Comparison of ENCODE assay signal across 10 cellular contexts in the genomic region with DNA sequence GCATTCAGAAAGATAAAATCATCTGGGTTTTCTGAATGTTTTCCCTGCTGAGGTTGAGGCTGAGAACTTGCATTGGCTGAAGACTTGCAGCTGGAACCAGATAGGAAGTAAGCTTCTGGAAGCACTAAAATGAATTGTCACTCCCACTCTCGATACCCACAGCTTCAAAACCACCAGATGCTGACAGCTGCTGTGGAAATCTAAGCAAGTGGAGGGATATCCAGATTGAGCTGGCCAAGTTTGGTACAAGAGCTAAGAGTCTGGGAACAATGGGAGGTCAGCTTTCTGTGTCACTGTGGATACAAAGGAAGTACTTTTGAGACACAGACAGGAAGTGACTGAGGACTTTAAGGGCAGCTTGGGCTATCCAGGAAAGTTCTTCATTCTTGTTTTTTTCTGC. TPM values are rescaled to one million over a fixed set of nuclear protein-coding genes. Genes with fewer than 3 reads are reported as not detected.
DNase-seq lines count a peak whose midpoint lies in the region; ATAC-seq, FAIRE-seq and TF ChIP-seq lines count a peak whose summit lies in the region.
"Had no signal": no experiment of that assay in that cellular context is flagged by ENCODE, and none has a peak within 500 bp of the region (broad histone marks: within the 10 kb centered on the region; RNA-seq: fewer than 3 reads in every experiment).

No MANE protein-coding gene starts in this region.

- no peak overlapping the region for H3K4ac ChIP-seq in trophoblast cell (ENCODE audit: low read depth, low read length)

- no CpG with 5 or more reads among the region's 1 CpG for WGBS in trophoblast cell (ENCODE audit: extremely low coverage, insufficient coverage, insufficient read length)

- H2AFZ ChIP-seq in MM.1S (ENCODE audit: low read length) (peak overlapping the region; percentile 36), osteoblast (ENCODE audit: low read length) (peak overlapping the region; percentile 44), trophoblast cell (ENCODE audit: insufficient read depth, low read length, poor library complexity) (no peak overlapping the region)

- H2AK5ac ChIP-seq in trophoblast cell (ENCODE audit: low read length): no peak overlapping the region

- H3K18ac ChIP-seq in trophoblast cell (ENCODE audit: low read length): no peak overlapping the region

- no peak for ATAC-seq in HG02678 (IDR thresholded peaks at IDR 0.05; ENCODE audit: unreplicated experiment)

- no peak overlapping the region for H3K9ac ChIP-seq in MM.1S (ENCODE audit: low read length)
- H3K9ac ChIP-seq in trophoblast cell (ENCODE audit: low read length): no peak overlapping the region

- H2BK120ac ChIP-seq in trophoblast cell (ENCODE audit: insufficient read depth, low read length, poor library complexity): no peak overlapping the region

- H4K20me1 ChIP-seq in MM.1S (ENCODE audit: insufficient read depth, low read length): no peaks in the 10 kb centered on the region
- H4K20me1 ChIP-seq in osteoblast (ENCODE audit: insufficient read depth, low read length): no peaks in the 10 kb centered on the region

- H3K27me3 ChIP-seq in MM.1S (replicated peaks; ENCODE audit: insufficient read depth, low read length): no peaks in the 10 kb centered on the region
- no peaks in the 10 kb centered on the region for H3K27me3 ChIP-seq in osteoblast (ENCODE audit: insufficient read depth, low read length)
- no peaks in the 10 kb centered on the region for H3K27me3 ChIP-seq in trophoblast cell (ENCODE audit: insufficient read depth, low read length)

- no peak overlapping the region for H4K8ac ChIP-seq in trophoblast cell (ENCODE audit: low read depth, low read length)

- no peak overlapping the region for H4K91ac ChIP-seq in trophoblast cell (ENCODE audit: low read depth, low read length)

- H3K36me3 ChIP-seq in MM.1S (replicated peaks; ENCODE audit: insufficient read depth, low read length): no peaks in the 10 kb centered on the region
- H3K36me3 ChIP-seq in osteoblast (ENCODE audit: insufficient read depth, low read length): no peaks in the 10 kb centered on the region
- no peaks in the 10 kb centered on the region for H3K36me3 ChIP-seq in trophoblast cell (ENCODE audit: control insufficient read depth in 1 of 2, insufficient read depth in 2 of 2, low read length in 2 of 2)

- no peak for FAIRE-seq in HTR-8/SVneo (lab: Jason Lieb, UNC)

- H3K4me3 ChIP-seq in MM.1S (ENCODE audit: low read length): no peak overlapping the region
- H3K4me3 ChIP-seq in osteoblast (ENCODE audit: insufficient read depth, low read length): no peak overlapping the region
- H3K4me3 ChIP-seq in trophoblast cell (ENCODE audit: low read depth, low read length): no peak overlapping the region

- TF ChIP-seq CTCF in MM.1S (IDR thresholded peaks at IDR 0.05; ENCODE audit: low read length) (no peak), osteoblast (IDR thresholded peaks at IDR 0.05; ENCODE audit: extremely low read depth, low read depth, low read length) (no peak)

- H2BK5ac ChIP-seq in trophoblast cell (ENCODE audit: low read depth, low read length, poor library complexity): no peak overlapping the region

- H3K27ac ChIP-seq in MM.1S (ENCODE audit: low read length): no peak overlapping the region
- peak overlapping the region; percentile 14 for H3K27ac ChIP-seq in osteoblast (ENCODE audit: low read depth, low read length)
- H3K27ac ChIP-seq in trophoblast cell (ENCODE audit: low read depth, low read length): no peak overlapping the region

- H3K9me3 ChIP-seq in MM.1S (replicated peaks; ENCODE audit: insufficient read depth, low read length): no peaks in the 10 kb centered on the region
- H3K9me3 ChIP-seq in osteoblast (ENCODE audit: low read depth, low read length): no peaks in the 10 kb centered on the region
- H3K9me3 ChIP-seq in trophoblast cell (ENCODE audit: insufficient read depth, low read depth, low read length): peaks cover 1% of the 10 kb centered on the region

- no peak overlapping the region for H3K23ac ChIP-seq in trophoblast cell (ENCODE audit: low read length)

- no peak overlapping the region for H4K12ac ChIP-seq in trophoblast cell (ENCODE audit: low read depth, low read length)

- no peaks in the 10 kb centered on the region for H3F3A ChIP-seq in MM.1S (ENCODE audit: insufficient read depth, low read length)

- H3K9me2 ChIP-seq in MM.1S (replicated peaks; ENCODE audit: insufficient read depth, low read length): no peaks in the 10 kb centered on the region

- H3K4me1 ChIP-seq in MM.1S (ENCODE audit: low read length) (peaks cover 52% of the 10 kb centered on the region), osteoblast (ENCODE audit: insufficient read depth, low read length) (peaks cover 30% of the 10 kb centered on the region), trophoblast cell (ENCODE audit: control insufficient read depth in 1 of 2, insufficient read depth in 2 of 2, low read length in 2 of 2) (peaks cover 0 to 4% of the 10 kb centered on the region in 2 experiments)

- DNase-seq in ELR (ENCODE audit: low read depth) (peak; percentile 25), MM.1S (no peak), epidermal melanocyte (ENCODE audit: insufficient read length, low spot score) (peak; percentile 44), osteoblast (ENCODE audit: insufficient read length, low spot score, missing footprints) (peak; percentile 72), HTR-8/SVneo (ENCODE audit: insufficient read length, low spot score) (no peak), trophoblast cell (no peak), DMS153 treated with DMSO at 0.1 percent for 48 hours (lab: John Stamatoyannopoulos, UW; ENCODE audit: unreplicated experiment) (no peak)
- DNase-seq: anterior cingulate cortex, nephron progenitor cell had no signal

- no peaks in the 10 kb centered on the region for H3K79me1 ChIP-seq in trophoblast cell (ENCODE audit: low read length)

- no peaks in the 10 kb centered on the region for H3K79me2 ChIP-seq in MM.1S (ENCODE audit: low read length)
- no peaks in the 10 kb centered on the region for H3K79me2 ChIP-seq in osteoblast (ENCODE audit: insufficient read depth, low read length)
- no peaks in the 10 kb centered on the region for H3K79me2 ChIP-seq in trophoblast cell (ENCODE audit: control insufficient read depth, insufficient read depth, low read length, poor library complexity)

- H3K4me2 ChIP-seq in MM.1S (ENCODE audit: low read depth, low read length) (no peak overlapping the region), osteoblast (ENCODE audit: insufficient read depth, low read length) (no peak overlapping the region), trophoblast cell (ENCODE audit: low read length) (no peak overlapping the region)

- no peak overlapping the region for H2BK12ac ChIP-seq in trophoblast cell (ENCODE audit: low read length)

- H3K14ac ChIP-seq in trophoblast cell (ENCODE audit: low read length): no peak overlapping the region

RNA-seq across cellular contexts. Expression of gene CD44, which starts 51.3 kb away (rescaled TPM):
- total RNA-seq in osteoblast: 238 and 268 TPM in 2 replicates
- polyA plus RNA-seq in trophoblast cell (2013): 15.1 and 16.7 TPM in 2 replicates

Comparison
In these comparisons a context has a peak if more than half of its experiments do, and no peak if none do; other contexts are left out.
1. DNase-seq: peak in ELR (single experiment), epidermal melanocyte (single experiment) and osteoblast (single experiment); none in MM.1S (single experiment), HTR-8/SVneo (single experiment), trophoblast cell (0 of 2) and DMS153 treated with DMSO at 0.1 percent for 48 hours (single experiment).